35 cellular contexts compared by ENCODE assay signal in the genomic region with DNA sequence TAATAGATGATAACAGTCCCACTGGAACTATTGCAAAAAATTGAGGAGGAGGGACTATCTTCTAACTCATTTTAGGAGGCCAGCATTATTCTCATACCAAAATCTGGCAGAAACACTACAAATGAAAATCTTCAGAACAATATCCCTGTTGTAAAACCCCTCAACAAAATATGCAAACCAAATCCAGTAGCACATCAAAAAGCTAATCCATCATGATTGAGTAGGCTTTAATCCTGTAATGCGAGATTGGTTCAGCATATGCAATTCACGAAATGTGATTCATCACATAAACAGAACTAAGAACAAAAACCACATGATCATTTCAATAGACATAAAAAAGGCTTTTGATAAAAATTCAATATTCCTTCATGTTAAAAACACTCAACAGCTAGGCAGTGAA. TPM values are rescaled to one million over a fixed set of nuclear protein-coding genes. Genes with fewer than 3 reads are reported as not detected.
A peak's percentile ranks its signal among the peaks of the same experiment; 100 is the strongest.
DNase-seq lines count a peak whose midpoint lies in the region; TF ChIP-seq lines count a peak whose summit lies in the region.
"Had no signal": no experiment of that assay in that cellular context is flagged by ENCODE, and none has a peak within 500 bp of the region (broad histone marks: within the 10 kb centered on the region; RNA-seq: fewer than 3 reads in every experiment).

No MANE protein-coding gene starts in this region.

- H3K4me1 ChIP-seq in ACC112 (ENCODE audit: control insufficient read depth, insufficient read depth, low read length, unreplicated experiment), result peaks cover 23% of the 10 kb centered on the region
- no peaks in the 10 kb centered on the region for H3K4me1 ChIP-seq in sigmoid colon

- TF ChIP-seq POLR2A in sigmoid colon (IDR thresholded peaks at IDR 0.05), result no peak

- TF ChIP-seq CTCF in chondrocyte (IDR thresholded peaks at IDR 0.05), result no peak
- no peak for TF ChIP-seq CTCF in fibroblast of villous mesenchyme (IDR thresholded peaks at IDR 0.05; ENCODE audit: insufficient read depth, low read depth, low read length)
- no peak for TF ChIP-seq CTCF in sigmoid colon (IDR thresholded peaks at IDR 0.05)

- intact Hi-C loops in sigmoid colon (cut with DNase I), result no loop called here

- no peaks in the 10 kb centered on the region for H3K79me2 ChIP-seq in ACC112 (ENCODE audit: control insufficient read depth, insufficient read depth, low read length, unreplicated experiment)

- H3K27ac ChIP-seq in ACC112 (ENCODE audit: low read depth, low read length) (peak overlapping the region; percentile 61), sigmoid colon (no peak overlapping the region)
- H3K27ac ChIP-seq: coronary artery, thoracic aorta had no signal

- H3K36me3 ChIP-seq in ACC112 (ENCODE audit: insufficient read depth, low read length) (no peaks in the 10 kb centered on the region), sigmoid colon (no peaks in the 10 kb centered on the region)
- H3K36me3 ChIP-seq: thoracic aorta had no signal

- H3K4me3 Mint-ChIP-seq in chondrocyte (ENCODE audit: unreplicated experiment), result no peak overlapping the region
- H3K4me3 Mint-ChIP-seq: activated CD4-positive, alpha-beta memory T cell treated with anti-CD3 and anti-CD28 coated beads, Interleukin-2, amount 10 ng/mL, durations not matched to agents 7 days and 5 days; activated naive CD4-positive, alpha-beta T cell treated with anti-CD3 and anti-CD28 coated beads, Interleukin-2, amount 10 ng/mL, durations not matched to agents 7 days and 5 days; CD4-positive, CD25-positive, alpha-beta regulatory T cell; natural killer cell treated with Interleukin-12 subunit alpha and Interleukin-12 subunit beta and Interleukin-15 and Interleukin-18, amount 100 ng/mL, for 72 hours; stimulated activated naive CD8-positive, alpha-beta T cell treated with anti-CD3 and anti-CD28 coated beads, Interleukin-15, amount 100 ng/mL, for 72 hours; T-helper 17 cell had no signal

- H3K4me3 ChIP-seq in ACC112 (ENCODE audit: low read depth, low read length) (no peak overlapping the region), fibroblast of villous mesenchyme (ENCODE audit: low read depth, low read length) (no peak overlapping the region), sigmoid colon (no peak overlapping the region)
- H3K4me3 ChIP-seq: coronary artery, lung, mucosa of descending colon, thoracic aorta had no signal

- peaks cover 42% of the 10 kb centered on the region for H3K9me3 Mint-ChIP-seq in chondrocyte (ENCODE audit: low read depth)

- peak; percentile 23 to 79 for DNase-seq in NCI-H524 (lab: John Stamatoyannopoulos, UW)
- DNase-seq in chondrocyte (ENCODE audit: low spot score), result no peak
- peak; percentile 62 for DNase-seq in fibroblast of villous mesenchyme (ENCODE audit: low read depth)
- no peak for DNase-seq in sigmoid colon
- DNase-seq in mucosa of gallbladder (ENCODE audit: low spot score), result no peak
- DNase-seq in stimulated activated CD4-positive, alpha-beta T cell treated with anti-CD3 and anti-CD28 coated beads, Interleukin-4, amount 100 ng/mL, for 24 hours, result no peak
- no peak for DNase-seq in amygdala (lab: John Stamatoyannopoulos, UW)
- DNase-seq: activated CD4-positive, alpha-beta memory T cell treated with anti-CD3 and anti-CD28 coated beads, Interleukin-2, amount 10 ng/mL, durations not matched to agents 7 days and 5 days; activated CD8-positive, alpha-beta memory T cell treated with anti-CD3 and anti-CD28 coated beads, Interleukin-2, amount 50 U/mL, for 4 hours; activated naive CD4-positive, alpha-beta T cell treated with anti-CD3 and anti-CD28 coated beads, Interleukin-2, amount 10 ng/mL, durations not matched to agents 7 days and 5 days; AML-193; amniotic stem cell; CD4-positive, CD25-positive, alpha-beta regulatory T cell; effector memory CD4-positive, alpha-beta T cell; erythroblast; hypothalamus; left cardiac atrium; mucosa of descending colon; NCI-H1105; NCI-H187 treated with DMSO at 0.1 percent for 48 hours; NCI-H510A treated with DMSO at 0.1 percent for 48 hours; occipital lobe; SHP77; small intestine; stimulated activated CD8-positive, alpha-beta memory T cell treated with anti-CD3 and anti-CD28 coated beads, Interleukin-4, amount 100 ng/mL, for 48 hours; stimulated activated naive CD8-positive, alpha-beta T cell treated with anti-CD3 and anti-CD28 coated beads, Interleukin-15, amount 100 ng/mL, for 72 hours; T-helper 17 cell had no signal

- H3K27me3 ChIP-seq in ACC112 (ENCODE audit: insufficient read depth, low read length), result no peaks in the 10 kb centered on the region
- no peaks in the 10 kb centered on the region for H3K27me3 ChIP-seq in sigmoid colon

- TF ChIP-seq EP300 in sigmoid colon (IDR thresholded peaks at IDR 0.05), result no peak

- peaks cover 6% of the 10 kb centered on the region for H3K36me3 Mint-ChIP-seq in chondrocyte (ENCODE audit: low read depth)
- H3K36me3 Mint-ChIP-seq: CD4-positive, CD25-positive, alpha-beta regulatory T cell had no signal

- H2AFZ ChIP-seq in ACC112 (ENCODE audit: low read length, unreplicated experiment), result no peak overlapping the region

- H3K27ac Mint-ChIP-seq in chondrocyte (ENCODE audit: unreplicated experiment), result peak overlapping the region; percentile 69
- H3K27ac Mint-ChIP-seq: activated CD4-positive, alpha-beta memory T cell treated with anti-CD3 and anti-CD28 coated beads, Interleukin-2, amount 10 ng/mL, durations not matched to agents 7 days and 5 days; activated naive CD4-positive, alpha-beta T cell treated with anti-CD3 and anti-CD28 coated beads, Interleukin-2, amount 10 ng/mL, durations not matched to agents 7 days and 5 days; CD4-positive, CD25-positive, alpha-beta regulatory T cell; natural killer cell treated with Interleukin-12 subunit alpha and Interleukin-12 subunit beta and Interleukin-15 and Interleukin-18, amount 100 ng/mL, for 72 hours; stimulated activated naive CD8-positive, alpha-beta T cell treated with anti-CD3 and anti-CD28 coated beads, Interleukin-15, amount 100 ng/mL, for 72 hours; T-helper 17 cell had no signal

- H3K9me3 ChIP-seq in sigmoid colon, result peaks cover 0 to 3% (median 0%) of the 10 kb centered on the region in 4 donors

- WGBS in sigmoid colon, 2 donors, result 86 to 90% methylated on average over 2 of the region's 2 CpGs

- no peaks in the 10 kb centered on the region for H3K27me3 Mint-ChIP-seq in chondrocyte (ENCODE audit: low read depth)
- H3K27me3 Mint-ChIP-seq: T-helper 17 cell had no signal

- peaks cover 26% of the 10 kb centered on the region for H3K4me1 Mint-ChIP-seq in chondrocyte (ENCODE audit: low read depth)

RNA-seq across cellular contexts. Expression of a gene that starts 23.9 kb away (rescaled TPM):
- not detected in 3 replicates for total RNA-seq in chondrocyte
- 0.43 TPM in 1 of 2 replicates, not detected in the other for total RNA-seq in fibroblast of villous mesenchyme
- not detected for total RNA-seq in sigmoid colon
- polyA plus RNA-seq in sigmoid colon, result under 1 TPM in 1 of 3 donors, not detected in 2; 0.45 TPM
- 0.35 TPM for total RNA-seq in mucosa of gallbladder
- total RNA-seq: activated CD4-positive, alpha-beta memory T cell treated with anti-CD3 and anti-CD28 coated beads, Interleukin-2, amount 10 ng/mL, durations not matched to agents 7 days and 5 days; CD4-positive, CD25-positive, alpha-beta regulatory T cell; glomerular endothelial cell; H4; left cardiac atrium; lung; natural killer cell treated with Interleukin-12 subunit alpha and Interleukin-12 subunit beta and Interleukin-15 and Interleukin-18, amount 100 ng/mL, for 72 hours; occipital lobe; T-helper 17 cell had no signal
- polyA plus RNA-seq: small intestine, urinary bladder had no signal

RNA-seq across cellular contexts. Expression of a gene that starts 51.2 kb away (rescaled TPM):
- total RNA-seq in chondrocyte (21.5 to 34.6 TPM (median 23.9 TPM) in 3 replicates), fibroblast of villous mesenchyme (32.2 and 34.5 TPM in 2 replicates), sigmoid colon (100 to 1,000 TPM in 2 of 4 donors, 10 to 100 TPM in 2; 59.3 to 194 (median 101) TPM), mucosa of gallbladder (70.3 TPM)
- polyA plus RNA-seq in sigmoid colon, result 100 to 1,000 TPM in 2 of 3 donors, 10 to 100 TPM in 1; 88.9 to 156 (median 145) TPM

Comparison
In these comparisons a context has a peak if more than half of its experiments do, and no peak if none do; other contexts are left out.
1. DNase-seq: peak in NCI-H524 (2 of 2) and fibroblast of villous mesenchyme (single experiment); none in chondrocyte (single experiment), sigmoid colon (single experiment), mucosa of gallbladder (single experiment), stimulated activated CD4-positive, alpha-beta T cell treated with anti-CD3 and anti-CD28 coated beads, Interleukin-4, amount 100 ng/mL, for 24 hours (single experiment) and amygdala (0 of 56).